In the genomic region with DNA sequence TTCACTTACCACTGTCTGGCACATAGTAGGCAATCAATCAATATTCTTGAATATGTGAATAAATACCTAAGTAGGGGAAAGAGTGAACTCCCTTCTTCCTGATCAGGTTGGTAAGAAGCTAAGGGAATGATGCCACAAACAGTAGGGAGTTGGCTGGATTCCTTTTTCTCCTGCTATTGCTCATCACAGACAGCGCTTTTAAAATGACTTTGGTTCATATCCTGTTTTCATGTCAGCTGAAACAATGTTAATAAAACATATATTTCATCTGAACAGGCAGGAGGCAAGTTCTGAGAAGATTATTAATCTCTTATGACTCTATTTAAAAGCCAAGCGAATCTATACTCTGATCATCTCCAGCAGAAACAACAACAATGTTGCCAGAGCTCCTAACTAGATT, we compare ENCODE assay signal across 17 cellular contexts.
DNase-seq lines count a peak whose midpoint lies in the region; ATAC-seq and TF ChIP-seq lines count a peak whose summit lies in the region.
"Had no signal": no experiment of that assay in that cellular context is flagged by ENCODE, and none has a peak within 500 bp of the region (broad histone marks: within the 10 kb centered on the region; RNA-seq: fewer than 3 reads in every experiment).

No MANE protein-coding gene starts in this region.

- no peak for TF ChIP-seq CTCF in epithelial cell of esophagus (IDR thresholded peaks at IDR 0.05; ENCODE audit: insufficient read depth, low read depth, low read length, missing control alignments)
- no peak for TF ChIP-seq CTCF in neural progenitor cell (IDR thresholded peaks at IDR 0.05)

- H3K4me1 ChIP-seq in adipocyte (ENCODE audit: control insufficient read depth, insufficient read depth, low read length) = no peaks in the 10 kb centered on the region
- H3K4me1 ChIP-seq in neural progenitor cell = peaks cover 29% of the 10 kb centered on the region
- H3K4me1 ChIP-seq: SJCRH30 had no signal

- no peaks in the 10 kb centered on the region for H3K27me3 ChIP-seq in adipocyte (replicated peaks; ENCODE audit: control insufficient read depth, insufficient read depth, low read length)
- H3K27me3 ChIP-seq in neural progenitor cell = no peaks in the 10 kb centered on the region
- H3K27me3 ChIP-seq: esophagus muscularis mucosa, SJCRH30 had no signal

- H3K9ac ChIP-seq in adipocyte (ENCODE audit: low read length) = no peak overlapping the region
- no peak overlapping the region for H3K9ac ChIP-seq in neural progenitor cell

- H3K27ac ChIP-seq in neural progenitor cell = no peak overlapping the region
- H3K27ac ChIP-seq: esophagus muscularis mucosa, SJCRH30 had no signal

- peaks cover 44% of the 10 kb centered on the region for H3K4me1 Mint-ChIP-seq in neural progenitor cell
- no peaks in the 10 kb centered on the region for H3K4me1 Mint-ChIP-seq in activated naive CD4-positive, alpha-beta T cell treated with anti-CD3 and anti-CD28 coated beads, Interleukin-2, amount 10 ng/mL, durations not matched to agents 7 days and 5 days
- H3K4me1 Mint-ChIP-seq in stimulated activated memory B cell treated with anti-CD40 and anti-IgM and Interleukin-4, amounts not matched to agents 10 μg/mL and 1 μg/mL and 100 μg/mL, for 72 hours = peaks cover 9% of the 10 kb centered on the region

- H3K36me3 ChIP-seq in adipocyte (ENCODE audit: control insufficient read depth, insufficient read depth, low read length, severe bottlenecking) (peaks cover 8% of the 10 kb centered on the region), neural progenitor cell (no peaks in the 10 kb centered on the region)
- H3K36me3 ChIP-seq: SJCRH30 had no signal

- peaks cover 4% of the 10 kb centered on the region for H3K27me3 Mint-ChIP-seq in neural progenitor cell (ENCODE audit: insufficient read depth, low read depth)
- peaks cover 50% of the 10 kb centered on the region for H3K27me3 Mint-ChIP-seq in activated naive CD4-positive, alpha-beta T cell treated with anti-CD3 and anti-CD28 coated beads, Interleukin-2, amount 10 ng/mL, durations not matched to agents 7 days and 5 days
- peaks cover 29% of the 10 kb centered on the region for H3K27me3 Mint-ChIP-seq in stimulated activated memory B cell treated with anti-CD40 and anti-IgM and Interleukin-4, amounts not matched to agents 10 μg/mL and 1 μg/mL and 100 μg/mL, for 72 hours

- peaks cover 21% of the 10 kb centered on the region for H3F3A ChIP-seq in neural progenitor cell (ENCODE audit: low read depth)

- H3K9me3 ChIP-seq in adipocyte (ENCODE audit: control insufficient read depth, low read length) (no peaks in the 10 kb centered on the region), neural progenitor cell (ENCODE audit: low read depth) (no peaks in the 10 kb centered on the region)
- H3K9me3 ChIP-seq: esophagus muscularis mucosa, SJCRH30 had no signal

- no peak overlapping the region for H2AFZ ChIP-seq in neural progenitor cell (replicated peaks)

- peaks cover 3% of the 10 kb centered on the region for H3K9me3 Mint-ChIP-seq in neural progenitor cell
- H3K9me3 Mint-ChIP-seq in activated naive CD4-positive, alpha-beta T cell treated with anti-CD3 and anti-CD28 coated beads, Interleukin-2, amount 10 ng/mL, durations not matched to agents 7 days and 5 days = no peaks in the 10 kb centered on the region
- no peaks in the 10 kb centered on the region for H3K9me3 Mint-ChIP-seq in stimulated activated memory B cell treated with anti-CD40 and anti-IgM and Interleukin-4, amounts not matched to agents 10 μg/mL and 1 μg/mL and 100 μg/mL, for 72 hours
- H3K9me3 Mint-ChIP-seq: mesothelial cell of epicardium had no signal

- CTCF ChIA-PET in activated naive CD4-positive, alpha-beta T cell treated with anti-CD3 and anti-CD28 coated beads, Interleukin-2, amount 10 ng/mL, durations not matched to agents 7 days and 5 days (lab: Charles Lee) = interaction anchor here (1.0 to 1.4 kb wide), 2 partner anchors 9 to 48 kb away, joined by 4 to 9 read pairs; no protein-coding TSS in a partner anchor

- H3K27ac Mint-ChIP-seq in neural progenitor cell = peak overlapping the region; percentile 15
- no peak overlapping the region for H3K27ac Mint-ChIP-seq in activated naive CD4-positive, alpha-beta T cell treated with anti-CD3 and anti-CD28 coated beads, Interleukin-2, amount 10 ng/mL, durations not matched to agents 7 days and 5 days
- H3K27ac Mint-ChIP-seq in stimulated activated memory B cell treated with anti-CD40 and anti-IgM and Interleukin-4, amounts not matched to agents 10 μg/mL and 1 μg/mL and 100 μg/mL, for 72 hours = no peak overlapping the region
- H3K27ac Mint-ChIP-seq: B cell, mesothelial cell of epicardium had no signal

- H3K79me2 ChIP-seq in neural progenitor cell (ENCODE audit: low read depth) = peaks cover 88% of the 10 kb centered on the region

- peaks cover 40% of the 10 kb centered on the region for H4K20me1 ChIP-seq in neural progenitor cell (ENCODE audit: low read depth)

- no peak for ATAC-seq in stimulated activated memory B cell treated with anti-CD40 and anti-IgM and Interleukin-4, amounts not matched to agents 10 μg/mL and 1 μg/mL and 100 μg/mL, for 72 hours

- H3K4me2 ChIP-seq in neural progenitor cell = peak overlapping the region; percentile 72

- H3K4me3 ChIP-seq in adipocyte (ENCODE audit: low read length) (no peak overlapping the region), epithelial cell of esophagus (ENCODE audit: low read length) (no peak overlapping the region), neural progenitor cell (peak overlapping the region; percentile 23)
- H3K4me3 ChIP-seq: esophagus muscularis mucosa, SJCRH30 had no signal

- peaks cover 9% of the 10 kb centered on the region for H3K36me3 Mint-ChIP-seq in neural progenitor cell
- H3K36me3 Mint-ChIP-seq in activated naive CD4-positive, alpha-beta T cell treated with anti-CD3 and anti-CD28 coated beads, Interleukin-2, amount 10 ng/mL, durations not matched to agents 7 days and 5 days = no peaks in the 10 kb centered on the region
- H3K36me3 Mint-ChIP-seq in stimulated activated memory B cell treated with anti-CD40 and anti-IgM and Interleukin-4, amounts not matched to agents 10 μg/mL and 1 μg/mL and 100 μg/mL, for 72 hours = no peaks in the 10 kb centered on the region

- DNase-seq in GM04504 (ENCODE audit: low read depth) (peak; percentile 19), adipocyte (ENCODE audit: low read depth) (peak; percentile 16), epithelial cell of esophagus (ENCODE audit: low read depth) (peak; percentile 19), neural progenitor cell (ENCODE audit: low spot score) (no peak), NCI-H1930 (lab: John Stamatoyannopoulos, UW) (no peak), NAMALWA (ENCODE audit: low spot score) (no peak)
- DNase-seq in activated naive CD4-positive, alpha-beta T cell treated with anti-CD3 and anti-CD28 coated beads, Interleukin-2, amount 10 ng/mL, durations not matched to agents 7 days and 5 days = no peak
- DNase-seq: activated CD4-positive, alpha-beta T cell treated with anti-CD3 and anti-CD28 coated beads for 4 hours; activated gamma-delta T cell; anterior cingulate cortex; hippocampal formation; NCI-H187 treated with DMSO at 0.1 percent for 48 hours; SJCRH30 had no signal

- H3K4me3 Mint-ChIP-seq in neural progenitor cell = no peak overlapping the region
- H3K4me3 Mint-ChIP-seq in activated naive CD4-positive, alpha-beta T cell treated with anti-CD3 and anti-CD28 coated beads, Interleukin-2, amount 10 ng/mL, durations not matched to agents 7 days and 5 days = no peak overlapping the region
- H3K4me3 Mint-ChIP-seq in stimulated activated memory B cell treated with anti-CD40 and anti-IgM and Interleukin-4, amounts not matched to agents 10 μg/mL and 1 μg/mL and 100 μg/mL, for 72 hours = no peak overlapping the region
- H3K4me3 Mint-ChIP-seq: B cell, mesothelial cell of epicardium had no signal

Comparison
In these comparisons a context has a peak if more than half of its experiments do, and no peak if none do; other contexts are left out.
1. DNase-seq: peak in GM04504 (single experiment), adipocyte (single experiment) and epithelial cell of esophagus (single experiment); none in neural progenitor cell (single experiment), activated naive CD4-positive, alpha-beta T cell treated with anti-CD3 and anti-CD28 coated beads, Interleukin-2, amount 10 ng/mL, durations not matched to agents 7 days and 5 days (single experiment), NCI-H1930 (0 of 2) and NAMALWA (single experiment).